In the genomic region with DNA sequence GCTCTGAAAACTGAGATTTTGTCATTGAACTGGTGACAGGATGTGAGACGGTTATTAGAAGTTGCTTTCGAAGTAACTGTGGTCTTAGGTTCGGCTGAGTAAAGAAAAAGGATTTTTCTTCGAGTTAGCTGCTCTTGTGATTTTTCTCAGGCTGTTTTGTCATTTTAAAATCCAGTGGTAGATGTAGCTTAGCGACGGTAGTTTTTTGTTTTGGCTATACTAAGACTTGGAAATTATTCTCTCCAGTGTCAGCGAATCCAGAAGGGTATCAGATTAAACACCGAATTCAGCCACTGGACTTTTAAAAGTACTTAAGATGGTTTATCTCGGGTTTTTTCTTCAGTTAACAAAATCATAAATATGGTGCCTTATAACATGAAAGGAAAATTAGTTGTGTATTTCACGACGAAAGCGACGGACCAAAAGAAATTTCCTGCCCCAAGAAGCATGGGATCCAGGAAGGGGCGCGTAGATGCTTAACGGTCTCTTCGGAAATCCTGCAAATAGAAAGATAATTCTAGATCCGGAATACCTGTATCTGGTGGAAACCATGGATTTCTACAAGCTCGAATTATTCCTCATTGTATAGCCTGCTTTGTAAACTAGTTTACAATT, we compare ENCODE assay signal across 8 cellular contexts. TPM values are rescaled to one million over a fixed set of nuclear protein-coding genes. Genes with fewer than 3 reads are reported as not detected.
A peak's percentile ranks its signal among the peaks of the same experiment; 100 is the strongest.
DNase-seq lines count a peak whose midpoint lies in the region; ATAC-seq and TF ChIP-seq lines count a peak whose summit lies in the region.

No MANE protein-coding gene starts in this region.

- no peaks in the 10 kb centered on the region for H3K27me3 ChIP-seq in cardiac muscle cell
- H3K27me3 ChIP-seq in upper lobe of right lung = no peaks in the 10 kb centered on the region

- intact Hi-C loops in left ventricle myocardium superior (cut with micrococcal nuclease) = no loop called here
- intact Hi-C loops in upper lobe of right lung (cut with DNase I) = no loop called here

- H3K36me3 ChIP-seq in cardiac muscle cell (peaks cover 3% of the 10 kb centered on the region), upper lobe of right lung (peaks cover 23% of the 10 kb centered on the region)

- no peak for DNase-seq in cardiac muscle cell (ENCODE audit: low read depth in 1 of 2, low spot score in 1 of 2)
- DNase-seq in left ventricle myocardium superior = no peak
- no peak for DNase-seq in memory B cell (ENCODE audit: low spot score in 2 of 2)
- no peak for DNase-seq in upper lobe of right lung
- no peak for DNase-seq in stimulated activated naive CD4-positive, alpha-beta T cell treated with Interleukin-2 at 50 U/mL for 16 hours (lab: John Stamatoyannopoulos, UW)
- no peak for DNase-seq in globus pallidus (ENCODE audit: low spot score)

- H3K27ac ChIP-seq in cardiac muscle cell (peak overlapping the region; percentile 96), upper lobe of right lung (peak overlapping the region; percentile 98)

- H3K9me3 Mint-ChIP-seq in brain = no peaks in the 10 kb centered on the region
- no peaks in the 10 kb centered on the region for H3K9me3 Mint-ChIP-seq in memory B cell

- TF ChIP-seq CTCF in cardiac muscle cell (IDR thresholded peaks at IDR 0.05; ENCODE audit: low read depth, low read length) = no peak
- no peak for TF ChIP-seq CTCF in brain (conservative IDR thresholded peaks at IDR 0.05)
- no peak for TF ChIP-seq CTCF in upper lobe of right lung (IDR thresholded peaks at IDR 0.05)

- H3K36me3 Mint-ChIP-seq in brain (peaks cover 23% of the 10 kb centered on the region), memory B cell (peaks cover 13% of the 10 kb centered on the region)

- peaks cover 6% of the 10 kb centered on the region for H3K27me3 Mint-ChIP-seq in brain
- no peaks in the 10 kb centered on the region for H3K27me3 Mint-ChIP-seq in memory B cell

- H3K4me1 ChIP-seq in cardiac muscle cell (ENCODE audit: low read depth) = peaks cover 10% of the 10 kb centered on the region
- peaks cover 48% of the 10 kb centered on the region for H3K4me1 ChIP-seq in upper lobe of right lung

- peak overlapping the region; percentile 77 to 95 (median 86) for H3K27ac Mint-ChIP-seq in brain
- peak overlapping the region; percentile 94 for H3K27ac Mint-ChIP-seq in memory B cell

- ATAC-seq in left ventricle myocardium superior (no peak), memory B cell (ENCODE audit: low read depth) (no peak), upper lobe of right lung (no peak), HG03025 (IDR thresholded peaks at IDR 0.05; ENCODE audit: low FRiP score, unreplicated experiment) (no peak)

- H3K4me3 Mint-ChIP-seq in brain (peak overlapping the region; percentile 84 to 92 (median 86)), memory B cell (peak overlapping the region; percentile 85)

- H3K4me3 ChIP-seq in cardiac muscle cell = peak overlapping the region; percentile 50
- peak overlapping the region; percentile 70 for H3K4me3 ChIP-seq in upper lobe of right lung

- peaks cover 47% of the 10 kb centered on the region for H3K4me1 Mint-ChIP-seq in brain
- H3K4me1 Mint-ChIP-seq in memory B cell = peaks cover 22% of the 10 kb centered on the region

- H3K9me3 ChIP-seq in cardiac muscle cell (ENCODE audit: low read depth) (no peaks in the 10 kb centered on the region), upper lobe of right lung (no peaks in the 10 kb centered on the region)

RNA-seq across cellular contexts. Expression of a gene that starts 1.2 kb away (rescaled TPM):
- 9.3 and 11.7 TPM in 2 replicates for total RNA-seq in cardiac muscle cell
- 0.13 and 5.9 TPM in 2 replicates for polyA plus RNA-seq in cardiac muscle cell
- 3.1 TPM for total RNA-seq in left ventricle myocardium superior
- polyA plus RNA-seq in brain (ENCODE audit: insufficient read depth, low read depth, low replicate concordance) = 5.2 TPM
- 7.7 TPM for total RNA-seq in upper lobe of right lung

RNA-seq across cellular contexts. Expression of a gene that starts 27.2 kb away (rescaled TPM):
- total RNA-seq in cardiac muscle cell = 23.2 and 32.9 TPM in 2 replicates
- polyA plus RNA-seq in cardiac muscle cell = 35.2 and 48.8 TPM in 2 replicates
- 274 TPM for total RNA-seq in left ventricle myocardium superior
- polyA plus RNA-seq in brain (ENCODE audit: insufficient read depth, low read depth, low replicate concordance) = 10.5 TPM
- 161 TPM for total RNA-seq in upper lobe of right lung

RNA-seq across cellular contexts. Expression of a gene that starts 56.5 kb away (rescaled TPM):
- not detected in 2 replicates for total RNA-seq in cardiac muscle cell
- 0.09 TPM in 1 of 2 replicates, not detected in the other for polyA plus RNA-seq in cardiac muscle cell
- total RNA-seq in left ventricle myocardium superior = 0.25 TPM
- 15.5 TPM for polyA plus RNA-seq in brain (ENCODE audit: insufficient read depth, low read depth, low replicate concordance)
- total RNA-seq in upper lobe of right lung = 0.49 TPM
